ENCODE assay signal across 2 cellular contexts in genomic region chr4:41524446-41524845, GRCh38.
A peak's percentile ranks its signal among the peaks of the same experiment; 100 is the strongest.
TF ChIP-seq lines count a peak whose summit lies in the region.

No MANE protein-coding gene starts in this region.

TF ChIP-seq in HEK293T, 16 proteins besides CTCF, POLR2A, EP300 and RAD21:
- TF ChIP-seq NFRKB (IDR thresholded peaks at IDR 0.05) (no peak), PKNOX1 (IDR thresholded peaks at IDR 0.05) (peak; percentile 74)

TF ChIP-seq in SK-N-SH, 30 proteins besides CTCF, POLR2A, EP300 and RAD21:
- 0 out of 2 replicates have a peak, but pooled peaks have one; percentile 21 for TF ChIP-seq RCOR1 (IDR thresholded peaks at IDR 0.05; ENCODE audit: low read length)
- TF ChIP-seq NRF1 (IDR thresholded peaks at IDR 0.05; ENCODE audit: low read depth, low read length) = no peak
- TF ChIP-seq REST (IDR thresholded peaks at IDR 0.05; ENCODE audit: low read depth, low read length) = no peak
TF ChIP-seq in SK-N-SH: peak in this region for 1.
